In the genomic region with DNA sequence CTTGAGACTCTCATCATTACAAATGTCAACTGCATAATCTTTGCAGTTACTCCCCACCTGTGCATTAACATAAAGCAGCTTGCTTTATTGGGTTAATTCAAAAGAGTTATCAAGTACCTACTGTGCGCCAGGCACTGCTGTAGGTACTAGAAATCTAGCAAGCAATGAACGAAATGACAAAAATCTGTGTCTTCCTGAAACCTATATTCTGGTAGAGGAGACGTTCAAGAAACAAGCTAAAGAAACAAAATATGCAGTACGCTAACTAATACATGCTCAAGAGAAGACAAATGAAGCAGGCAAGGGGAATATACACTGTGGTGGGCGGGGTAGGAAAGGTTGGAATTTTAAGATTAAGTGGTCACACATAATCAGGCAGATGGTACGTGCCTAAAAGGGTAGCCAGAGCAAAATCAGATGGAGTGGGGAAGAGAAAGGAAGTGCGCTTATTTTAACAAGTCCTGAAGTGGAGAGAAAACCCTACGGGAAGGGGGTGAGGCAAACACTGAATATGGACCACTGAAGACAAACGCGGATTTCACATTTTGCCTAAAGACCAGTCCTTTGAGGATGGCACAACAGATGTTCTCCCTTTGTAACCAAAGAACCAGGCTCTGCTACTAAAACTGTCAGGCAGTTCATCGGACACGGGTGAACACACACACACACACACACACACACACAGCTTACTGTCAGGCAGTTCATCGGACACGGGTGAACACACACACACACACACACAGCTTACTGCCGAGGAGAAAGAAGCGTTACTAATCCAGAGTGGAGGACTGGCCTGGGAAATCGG, we compare ENCODE assay signal across 8 cellular contexts. TPM values are rescaled to one million over a fixed set of nuclear protein-coding genes. Genes with fewer than 3 reads are reported as not detected.
DNase-seq lines count a peak whose midpoint lies in the region; ATAC-seq, FAIRE-seq and TF ChIP-seq lines count a peak whose summit lies in the region.

No MANE protein-coding gene starts in this region.

- 0 out of 2 replicates have a peak overlapping the region, but pooled peaks have one; percentile 34 for H2BK20ac ChIP-seq in IMR-90 (ENCODE audit: low read depth, low read length)

- peak overlapping the region; percentile 64; the same call in 1 of the 2 replicates for H3K23ac ChIP-seq in IMR-90 (ENCODE audit: low read depth, low read length)

- H3K9ac ChIP-seq in IMR-90 (ENCODE audit: low read depth, low read length) (peak overlapping the region; percentile 69), keratinocyte (ENCODE audit: control insufficient read depth, extremely low read depth, insufficient read depth, low read length) (no peak overlapping the region)

- peak overlapping the region; percentile 22; the same call in 1 of the 2 replicates for H4K91ac ChIP-seq in IMR-90 (ENCODE audit: insufficient read depth, low read depth, low read length)

- H2BK120ac ChIP-seq in IMR-90 (ENCODE audit: low read depth, low read length) = peak overlapping the region; percentile 7; the same call in 1 of the 2 replicates

- peak overlapping the region; percentile 89 for H3K4me2 ChIP-seq in IMR-90 (ENCODE audit: low read depth, low read length)
- no peak overlapping the region for H3K4me2 ChIP-seq in keratinocyte (ENCODE audit: control insufficient read depth, extremely low read depth, insufficient read depth, low read depth, low read length)

- H3K79me1 ChIP-seq in IMR-90 (ENCODE audit: low read depth in 1 of 2, low read length in 2 of 2) = 0 out of 4 replicates have a peak, but pooled peaks cover 0 to 6% of the 10 kb centered on the region in 2 experiments

- no peak for TF ChIP-seq POLR2A in IMR-90 (IDR thresholded peaks at IDR 0.05; ENCODE audit: low read depth, low read length)

- no peaks in the 10 kb centered on the region for H3K79me2 ChIP-seq in keratinocyte (ENCODE audit: control insufficient read depth, insufficient read depth, low read length)

- no peaks in the 10 kb centered on the region for H3K9me3 Mint-ChIP-seq in Calu3 (ENCODE audit: low read depth, unreplicated experiment)
- H3K9me3 Mint-ChIP-seq in activated naive CD8-positive, alpha-beta T cell treated with anti-CD3 and anti-CD28 coated beads, Interleukin-2, amount 10 ng/mL, durations not matched to agents 7 days and 5 days = no peaks in the 10 kb centered on the region

- H4K8ac ChIP-seq in IMR-90 (ENCODE audit: low read depth in 2 of 2, low read length in 2 of 2) = peak overlapping the region; percentile 1 to 2; a peak in 1 of 4 replicates

- H2AK9ac ChIP-seq in IMR-90 (replicated peaks; ENCODE audit: low read depth, low read length, poor library complexity) = peak overlapping the region; percentile 75

- 0 out of 2 replicates have a peak overlapping the region, but pooled peaks have one; percentile 1 for H3K14ac ChIP-seq in IMR-90 (replicated peaks; ENCODE audit: low read depth, low read length)

- H3K9me1 ChIP-seq in IMR-90 (ENCODE audit: insufficient read depth, low read length) (no peaks in the 10 kb centered on the region), keratinocyte (ENCODE audit: control insufficient read depth, extremely low read depth, insufficient read depth, low read length) (no peaks in the 10 kb centered on the region)

- H3K4me3 ChIP-seq in IMR-90 (ENCODE audit: insufficient read depth, low read depth, low read length) (peak overlapping the region; percentile 74), keratinocyte (ENCODE audit: control insufficient read depth in 2 of 3, extremely low read depth in 1 of 3, insufficient read depth in 2 of 3, low read depth in 1 of 3, low read length in 3 of 3) (peak overlapping the region in 1 of 3 experiments; percentile 30)

- H3K27me3 Mint-ChIP-seq in Calu3 (ENCODE audit: unreplicated experiment) = peaks cover 12% of the 10 kb centered on the region
- H3K27me3 Mint-ChIP-seq in activated naive CD8-positive, alpha-beta T cell treated with anti-CD3 and anti-CD28 coated beads, Interleukin-2, amount 10 ng/mL, durations not matched to agents 7 days and 5 days = peaks cover 68% of the 10 kb centered on the region

- WGBS in IMR-90 (ENCODE audit: extremely low coverage in 2 of 2, insufficient read length in 1 of 2), 2 experiments = 27% methylated on average over 4 of the region's 17 CpGs; no CpG with 5 or more reads in 1 of the 2 experiments

- H3K36me3 ChIP-seq in IMR-90 (ENCODE audit: control insufficient read depth, insufficient read depth, low read length) (no peaks in the 10 kb centered on the region), keratinocyte (ENCODE audit: control insufficient read depth in 2 of 2, extremely low read depth in 1 of 2, insufficient read depth in 2 of 2, low read length in 2 of 2) (no peaks in the 10 kb centered on the region)

- intact Hi-C loops in Calu3 (cut with micrococcal nuclease; ENCODE audit: unreplicated experiment) (no loop called here), IMR-90 (cut with micrococcal nuclease) (loop anchor here (1.0 to 5.0 kb wide), 2 partner anchors 36 to 92 kb away; no protein-coding TSS in a partner anchor)

- peak overlapping the region; percentile 22; the same call in 1 of the 2 replicates for H3K18ac ChIP-seq in IMR-90 (ENCODE audit: low read depth, low read length)

- BruUV-seq in Calu3 (replicated peaks; lab: Mats Ljungman, UMichigan) (no TSS peak), IMR-90 (replicated peaks; lab: Mats Ljungman, UMichigan) (TSS peak; percentile 33)

- H2AK5ac ChIP-seq in IMR-90 (ENCODE audit: low read depth, low read length) = peak overlapping the region; percentile 87

- in situ Hi-C loops in IMR-90 (cut with MboI; ENCODE audit: low sequenced_read_pairs) = no loop called here

- TF ChIP-seq RAD21 in IMR-90 (IDR thresholded peaks at IDR 0.05; ENCODE audit: low read length) = no peak

- peak overlapping the region; percentile 12 for H3K4ac ChIP-seq in IMR-90 (ENCODE audit: low read depth, low read length)

- H3K27ac Mint-ChIP-seq in Calu3 (ENCODE audit: unreplicated experiment) = no peak overlapping the region
- no peak overlapping the region for H3K27ac Mint-ChIP-seq in activated naive CD8-positive, alpha-beta T cell treated with anti-CD3 and anti-CD28 coated beads, Interleukin-2, amount 10 ng/mL, durations not matched to agents 7 days and 5 days

- peak; percentile 39 for FAIRE-seq in keratinocyte (lab: Jason Lieb, UNC)

- H2BK5ac ChIP-seq in IMR-90 (ENCODE audit: low read depth, low read length, poor library complexity, severe bottlenecking) = peak overlapping the region; percentile 41

- TF ChIP-seq CTCF in Calu3 (IDR thresholded peaks at IDR 0.05; ENCODE audit: unreplicated experiment) (no peak), IMR-90 (conservative IDR thresholded peaks at IDR 0.05; ENCODE audit: low read depth, low read length) (no peak), keratinocyte (optimal IDR thresholded peaks at IDR 0.05 in 1 of 3, IDR thresholded peaks at IDR 0.05 in 1 of 3, conservative IDR thresholded peaks at IDR 0.05 in 1 of 3; ENCODE audit: extremely low read depth in 1 of 3, insufficient read depth in 2 of 3, low read length in 3 of 3) (no peak)

- DNase-seq in Calu3 = no peak
- DNase-seq in IMR-90 = peak; percentile 44
- no peak for DNase-seq in activated naive CD8-positive, alpha-beta T cell treated with anti-CD3 and anti-CD28 coated beads, Interleukin-2, amount 10 ng/mL, durations not matched to agents 7 days and 5 days
- DNase-seq in keratinocyte (ENCODE audit: low read depth, low spot score) = no peak
- DNase-seq in dedifferentiated amniotic fluid mesenchymal stem cell (ENCODE audit: extremely low spot score) = no peak
- no peak for DNase-seq in activated naive CD4-positive, alpha-beta T cell treated with Interleukin-2 at 50 U/mL for 16 hours

- H2BK15ac ChIP-seq in IMR-90 (ENCODE audit: low read depth, low read length) = peak overlapping the region; percentile 72; the same call in 2 of the 3 replicates

- no peaks in the 10 kb centered on the region for H4K20me1 ChIP-seq in IMR-90 (ENCODE audit: insufficient read depth, low read length)
- H4K20me1 ChIP-seq in keratinocyte (ENCODE audit: control insufficient read depth, extremely low read depth, insufficient read depth, low read length) = no peaks in the 10 kb centered on the region

- no peaks in the 10 kb centered on the region for H3K27me3 ChIP-seq in IMR-90 (ENCODE audit: control insufficient read depth, insufficient read depth, low read length)
- H3K27me3 ChIP-seq in keratinocyte (ENCODE audit: control insufficient read depth, extremely low read depth, insufficient read depth, low read length) = peaks cover 40% of the 10 kb centered on the region

- CTCF ChIA-PET in Calu3 (lab: Charles Lee) (no interaction called here), IMR-90 (lab: Yijun Ruan, JAX) (interaction anchor here (0.6 to 1.0 kb wide), 3 partner anchors 26 to 88 kb away, joined by 3 read pairs; no protein-coding TSS in a partner anchor)

- ATAC-seq in IMR-90 (ENCODE audit: low read depth) (no peak), GM19324 (IDR thresholded peaks at IDR 0.05; ENCODE audit: low FRiP score, unreplicated experiment) (no peak), HG03571 (IDR thresholded peaks at IDR 0.05; ENCODE audit: unreplicated experiment) (no peak)
- no peak for ATAC-seq in activated naive CD8-positive, alpha-beta T cell treated with anti-CD3 and anti-CD28 coated beads, Interleukin-2, amount 10 ng/mL, durations not matched to agents 7 days and 5 days (ENCODE audit: low read depth)

- H4K5ac ChIP-seq in IMR-90 (ENCODE audit: low read depth, low read length) = peak overlapping the region; percentile 42; the same call in 1 of the 2 replicates

- H2AFZ ChIP-seq in IMR-90 (replicated peaks; ENCODE audit: low read length, poor library complexity) = peak overlapping the region; percentile 91
- no peak overlapping the region for H2AFZ ChIP-seq in keratinocyte (ENCODE audit: control insufficient read depth, low read length)

- peak overlapping the region; percentile 48 for H3K4me3 Mint-ChIP-seq in Calu3 (ENCODE audit: low read depth, unreplicated experiment)
- H3K4me3 Mint-ChIP-seq in activated naive CD8-positive, alpha-beta T cell treated with anti-CD3 and anti-CD28 coated beads, Interleukin-2, amount 10 ng/mL, durations not matched to agents 7 days and 5 days = peak overlapping the region; percentile 70

- dilution Hi-C loops in IMR-90 (cut with HindIII; ENCODE audit: low sequenced_read_pairs, unreplicated experiment) = no loop called here
- dilution Hi-C loops in keratinocyte (cut with MboI; ENCODE audit: extremely low pct_ligation_motif_present, low sequenced_read_pairs) = no loop called here

- peaks cover 6% of the 10 kb centered on the region for H3K4me1 ChIP-seq in IMR-90 (ENCODE audit: control insufficient read depth, insufficient read depth, low read length)
- no peaks in the 10 kb centered on the region for H3K4me1 ChIP-seq in keratinocyte (ENCODE audit: control insufficient read depth, extremely low read depth, insufficient read depth, low read length)

- peaks cover 5% of the 10 kb centered on the region for H3K36me3 Mint-ChIP-seq in Calu3 (ENCODE audit: insufficient read depth, unreplicated experiment)
- H3K36me3 Mint-ChIP-seq in activated naive CD8-positive, alpha-beta T cell treated with anti-CD3 and anti-CD28 coated beads, Interleukin-2, amount 10 ng/mL, durations not matched to agents 7 days and 5 days = no peaks in the 10 kb centered on the region

- POLR2A ChIA-PET in IMR-90 (lab: Charles Lee; ENCODE audit: unreplicated experiment) = no interaction called here
- POLR2A ChIA-PET in activated naive CD8-positive, alpha-beta T cell treated with anti-CD3 and anti-CD28 coated beads, Interleukin-2, amount 10 ng/mL, durations not matched to agents 7 days and 5 days (lab: Charles Lee) = no interaction called here

- H3K27ac ChIP-seq in IMR-90 (ENCODE audit: insufficient read depth, low read length) (peak overlapping the region; percentile 54), keratinocyte (ENCODE audit: control insufficient read depth, insufficient read depth, low read length) (no peak overlapping the region)

- no peak overlapping the region for H3K56ac ChIP-seq in IMR-90 (ENCODE audit: extremely low read depth, insufficient read depth, low read length)

- peaks cover 2% of the 10 kb centered on the region; the same call in 1 of the 2 replicates for H3K9me3 ChIP-seq in IMR-90 (ENCODE audit: control insufficient read depth, insufficient read depth, low read length)
- H3K9me3 ChIP-seq in keratinocyte (ENCODE audit: control insufficient read depth, low read depth, low read length) = no peaks in the 10 kb centered on the region

- peaks cover 18% of the 10 kb centered on the region for H3K4me1 Mint-ChIP-seq in Calu3 (ENCODE audit: low read depth, unreplicated experiment)
- peaks cover 6% of the 10 kb centered on the region for H3K4me1 Mint-ChIP-seq in activated naive CD8-positive, alpha-beta T cell treated with anti-CD3 and anti-CD28 coated beads, Interleukin-2, amount 10 ng/mL, durations not matched to agents 7 days and 5 days

RNA-seq across cellular contexts. Expression of a gene that starts 1.2 kb away (rescaled TPM):
- total RNA-seq in Calu3 (2022) (0.20 and 0.47 TPM in 2 replicates), IMR-90 (2012; rRNA removed) (7.9 and 10.6 TPM in 2 replicates)
- polyA plus RNA-seq in IMR-90 (2012; rRNA removed) (5.2 and 6.3 TPM in 2 replicates), keratinocyte (0.04 to 0.10 TPM (median 0.05 TPM) in 3 replicates)
- 1.6 and 1.7 TPM in 2 replicates for polyA plus RNA-seq in IMR-90 (2012; cell fraction: cytosol; rRNA removed)
- polyA plus RNA-seq in IMR-90 (2012; cell fraction: nucleus; rRNA removed; ENCODE audit: low replicate concordance) = 1.0 and 9.0 TPM in 2 replicates
- total RNA-seq in activated naive CD8-positive, alpha-beta T cell treated with anti-CD3 and anti-CD28 coated beads, Interleukin-2, amount 10 ng/mL, durations not matched to agents 7 days and 5 days = not detected
- polyA plus RNA-seq in keratinocyte (2011; ENCODE audit: low read depth) = not detected
- polyA plus RNA-seq in keratinocyte (2011; cell fraction: cytosol; rRNA removed) = 0.01 and 0.04 TPM in 2 replicates
- 0.03 TPM in 1 of 2 replicates, not detected in the other for polyA plus RNA-seq in keratinocyte (2011; cell fraction: nucleus; rRNA removed)
- 0.06 and 0.07 TPM in 2 replicates for polyA plus RNA-seq in keratinocyte (2012; ENCODE audit: low replicate concordance)
- 0.03 TPM in 1 of 3 replicates, not detected in the others for polyA minus RNA-seq in keratinocyte
- not detected for polyA minus RNA-seq in keratinocyte (2011; cell fraction: cytosol; rRNA and poly(A)+ RNA removed)
- polyA minus RNA-seq in keratinocyte (2011; cell fraction: nucleus; rRNA and poly(A)+ RNA removed) = not detected in 2 replicates

RNA-seq across cellular contexts. Expression of a gene that starts 50.7 kb away (rescaled TPM):
- total RNA-seq in Calu3 (2022) (9.8 and 10.5 TPM in 2 replicates), IMR-90 (2012; rRNA removed) (10.0 and 17.2 TPM in 2 replicates)
- polyA plus RNA-seq in IMR-90 (2012; rRNA removed) (3.8 and 5.4 TPM in 2 replicates), keratinocyte (4.1 to 7.7 TPM (median 5.4 TPM) in 3 replicates)
- polyA plus RNA-seq in IMR-90 (2012; cell fraction: cytosol; rRNA removed) = 1.1 TPM in 2 replicates
- polyA plus RNA-seq in IMR-90 (2012; cell fraction: nucleus; rRNA removed; ENCODE audit: low replicate concordance) = 0.57 and 2.8 TPM in 2 replicates
- 1 to 10 TPM; 7.0 to 8.3 TPM for total RNA-seq in activated naive CD8-positive, alpha-beta T cell treated with anti-CD3 and anti-CD28 coated beads, Interleukin-2, amount 10 ng/mL, durations not matched to agents 7 days and 5 days
- 9.0 TPM for polyA plus RNA-seq in keratinocyte (2011; ENCODE audit: low read depth)
- polyA plus RNA-seq in keratinocyte (2011; cell fraction: cytosol; rRNA removed) = 4.0 and 6.8 TPM in 2 replicates
- polyA plus RNA-seq in keratinocyte (2011; cell fraction: nucleus; rRNA removed) = 5.1 and 6.7 TPM in 2 replicates
- polyA plus RNA-seq in keratinocyte (2012; ENCODE audit: low replicate concordance) = 10.1 and 11.7 TPM in 2 replicates
- polyA minus RNA-seq in keratinocyte = 1.4 to 6.5 TPM (median 4.3 TPM) in 3 replicates
- 11.9 TPM for polyA minus RNA-seq in keratinocyte (2011; cell fraction: cytosol; rRNA and poly(A)+ RNA removed)
- 3.9 and 9.3 TPM in 2 replicates for polyA minus RNA-seq in keratinocyte (2011; cell fraction: nucleus; rRNA and poly(A)+ RNA removed)
